ENCODE assay signal across 1 cellular context in genomic region chr1:90763506-90763905, GRCh38.
TF ChIP-seq lines count a peak whose summit lies in the region.

No MANE protein-coding gene starts in this region.

TF ChIP-seq in H1, 55 proteins besides CTCF, POLR2A, EP300 and RAD21 (continued from another document):
- no peak for TF ChIP-seq CHD7 (IDR thresholded peaks at IDR 0.05; ENCODE audit: insufficient replicate concordance, low read length)
